In the genomic region with DNA sequence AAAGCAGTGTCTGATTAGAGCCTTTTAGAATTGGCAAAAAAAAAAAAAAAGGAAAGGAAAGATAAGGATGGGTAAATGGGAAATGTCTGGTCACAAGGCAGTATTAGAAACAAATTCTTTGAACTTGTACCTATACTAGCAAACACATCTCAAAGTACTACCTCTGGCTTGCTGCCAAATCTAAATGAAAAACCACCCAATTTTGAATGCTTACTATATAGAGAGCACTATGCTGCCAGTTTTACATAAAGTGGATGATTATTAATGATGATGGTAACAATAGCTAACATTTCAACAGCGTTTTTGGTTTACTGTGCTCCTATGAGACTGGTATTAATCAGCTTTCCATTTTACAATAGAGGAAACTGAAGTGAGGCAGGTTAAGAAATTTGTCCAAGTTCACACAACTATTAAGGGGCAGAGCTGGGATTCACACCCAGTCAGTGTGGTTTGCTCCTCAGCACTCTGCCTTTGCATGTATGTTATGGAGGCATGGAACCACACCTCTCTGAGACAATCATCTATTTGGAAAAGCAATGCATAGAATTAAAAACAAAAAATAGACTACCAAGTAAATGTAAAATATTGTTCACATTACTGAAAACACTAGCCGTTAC, we compare ENCODE assay signal across 20 cellular contexts. TPM values are rescaled to one million over a fixed set of nuclear protein-coding genes. Genes with fewer than 3 reads are reported as not detected.
A peak's percentile ranks its signal among the peaks of the same experiment; 100 is the strongest.
DNase-seq lines count a peak whose midpoint lies in the region; ATAC-seq, FAIRE-seq and TF ChIP-seq lines count a peak whose summit lies in the region.
"Had no signal": no experiment of that assay in that cellular context is flagged by ENCODE, and none has a peak within 500 bp of the region (broad histone marks: within the 10 kb centered on the region; RNA-seq: fewer than 3 reads in every experiment).

No MANE protein-coding gene starts in this region.

- POLR2A ChIA-PET in naive thymus-derived CD8-positive, alpha-beta T cell (lab: Charles Lee), result no interaction called here

- peak; percentile 14 for FAIRE-seq in GM12892 (lab: Jason Lieb, UNC)
- FAIRE-seq: H1 had no signal

- peak; percentile 46 for ATAC-seq in HG02981 (IDR thresholded peaks at IDR 0.05; ENCODE audit: unreplicated experiment)
- ATAC-seq in naive thymus-derived CD8-positive, alpha-beta T cell, result peak; percentile 29 to 30
- ATAC-seq: gastrocnemius medialis; lower lobe of right lung; stimulated activated memory B cell treated with anti-CD40 and anti-IgM and Interleukin-4, amounts not matched to agents 10 μg/mL and 1 μg/mL and 100 μg/mL, for 72 hours had no signal

- H3K27ac Mint-ChIP-seq in naive thymus-derived CD8-positive, alpha-beta T cell, result no peak overlapping the region
- H3K27ac Mint-ChIP-seq: activated CD4-positive, alpha-beta T cell treated with anti-CD3 and anti-CD28 coated beads, Interleukin-2, amount 10 ng/mL, durations not matched to agents 7 days and 5 days had no signal

- H3K9me3 Mint-ChIP-seq in naive thymus-derived CD8-positive, alpha-beta T cell, result peaks cover 0 to 2% (median 0%) of the 10 kb centered on the region in 9 donors

- peak overlapping the region in 2 of 10 donors; percentile 3 to 55 for H3K4me3 Mint-ChIP-seq in naive thymus-derived CD8-positive, alpha-beta T cell
- H3K4me3 Mint-ChIP-seq: activated CD4-positive, alpha-beta T cell treated with anti-CD3 and anti-CD28 coated beads, Interleukin-2, amount 10 ng/mL, durations not matched to agents 7 days and 5 days; stimulated activated memory B cell treated with anti-CD40 and anti-IgM and Interleukin-4, amounts not matched to agents 10 μg/mL and 1 μg/mL and 100 μg/mL, for 72 hours had no signal

- no peak for TF ChIP-seq POLR2A in GM12892 (IDR thresholded peaks at IDR 0.05; ENCODE audit: low read depth, low read length)

- peaks cover 34 to 92% (median 74%) of the 10 kb centered on the region in 4 donors for H3K4me1 Mint-ChIP-seq in naive thymus-derived CD8-positive, alpha-beta T cell

- no peak for DNase-seq in GM12892 (ENCODE audit: insufficient read length)
- peak; percentile 28 for DNase-seq in OCI-M1 (lab: John Stamatoyannopoulos, UW)
- no peak for DNase-seq in naive thymus-derived CD8-positive, alpha-beta T cell
- DNase-seq in NCI-H2107 treated with DMSO at 0.1 percent for 48 hours (lab: John Stamatoyannopoulos, UW; ENCODE audit: unreplicated experiment), result no peak
- no peak for DNase-seq in NCI-H187 (lab: John Stamatoyannopoulos, UW)
- no peak for DNase-seq in activated CD4-positive, alpha-beta T cell treated with anti-CD3 and anti-CD28 coated beads for 48 hours
- DNase-seq: activated CD4-positive, alpha-beta T cell treated with anti-CD3 and anti-CD28 coated beads, Interleukin-2, amount 10 ng/mL, durations not matched to agents 7 days and 5 days; colonic mucosa; DND-41; esophagus squamous epithelium; gastrocnemius medialis; KBM-7; lower lobe of right lung; NCI-H187 treated with DMSO at 0.1 percent for 48 hours; NK-92 treated with Interleukin-12 subunit alpha and Interleukin-12 subunit beta, amount 100 ng/mL, for 24 hours; Peyer's patch; T-helper 2 cell had no signal

- no peaks in the 10 kb centered on the region for H3K27me3 Mint-ChIP-seq in naive thymus-derived CD8-positive, alpha-beta T cell
- H3K27me3 Mint-ChIP-seq: activated CD4-positive, alpha-beta T cell treated with anti-CD3 and anti-CD28 coated beads, Interleukin-2, amount 10 ng/mL, durations not matched to agents 7 days and 5 days; stimulated activated memory B cell treated with anti-CD40 and anti-IgM and Interleukin-4, amounts not matched to agents 10 μg/mL and 1 μg/mL and 100 μg/mL, for 72 hours had no signal

- peaks cover 0 to 2% (median under 1%) of the 10 kb centered on the region in 3 donors for H3K36me3 Mint-ChIP-seq in naive thymus-derived CD8-positive, alpha-beta T cell

RNA-seq across cellular contexts. Expression of gene ATP2B1, which starts 34.2 kb away (rescaled TPM):
- polyA plus RNA-seq in GM12892 (2012; ENCODE audit: missing spikeins), result 23.3 TPM
- 10 to 100 TPM; 52.2 to 52.5 TPM for total RNA-seq in naive thymus-derived CD8-positive, alpha-beta T cell
- 10 to 100 TPM; 16.3 to 30.9 (median 26.4) TPM for polyA plus RNA-seq in naive thymus-derived CD8-positive, alpha-beta T cell
